8 cellular contexts compared by ENCODE assay signal in genomic region chr10:17229016-17229716, GRCh38. TPM values are rescaled to one million over a fixed set of nuclear protein-coding genes. Genes with fewer than 3 reads are reported as not detected.
DNase-seq lines count a peak whose midpoint lies in the region; ATAC-seq and TF ChIP-seq lines count a peak whose summit lies in the region.

No MANE protein-coding gene starts in this region.

- CTCF ChIA-PET in GM10248 (lab: Yijun Ruan, JAX): interaction anchor here (1.3 to 2.4 kb wide), 5 partner anchors 9 to 399 kb away, joined by 4 to 8 read pairs (median 6); partner anchors contain the start of gene TRDMT1

- intact Hi-C loops in cardiac septum (cut with DNase I): loop anchor here (1.0 to 5.0 kb wide), 2 partner anchors 28 to 222 kb away; partner anchors contain the start of gene TRDMT1
- intact Hi-C loops in vagina (cut with DNase I): loop anchor here (1.0 kb wide), 1 partner anchor 28 kb away; the partner anchor contains the start of gene TRDMT1

- peak overlapping the region; percentile 88 for H3K4me3 ChIP-seq in SK-N-MC
- H3K4me3 ChIP-seq in vagina: peak overlapping the region; percentile 80 to 95

- no peaks in the 10 kb centered on the region for H3K9me3 Mint-ChIP-seq in activated naive CD8-positive, alpha-beta T cell (ENCODE audit: low read depth)

- TF ChIP-seq POLR2A in vagina (IDR thresholded peaks at IDR 0.05): peak in 1 of 2 donors; percentile 87

- H3K27ac ChIP-seq in SK-N-MC: peak overlapping the region; percentile 70; the same call in 1 of the 2 replicates
- H3K27ac ChIP-seq in vagina: peak overlapping the region; percentile 99

- H3K4me3 Mint-ChIP-seq in activated naive CD8-positive, alpha-beta T cell: peak overlapping the region; percentile 96

- H3K9ac ChIP-seq in SK-N-MC (ENCODE audit: insufficient read length): peak overlapping the region; percentile 78

- H3K27me3 Mint-ChIP-seq in activated naive CD8-positive, alpha-beta T cell: no peaks in the 10 kb centered on the region

- TF ChIP-seq CTCF in GM10248 (IDR thresholded peaks at IDR 0.05; ENCODE audit: control extremely low read depth, extremely low read depth, low read depth, missing control alignments) (no peak), vagina (IDR thresholded peaks at IDR 0.05) (no peak)

- H3K9me3 ChIP-seq in SK-N-MC (ENCODE audit: low read depth, low read length) (no peaks in the 10 kb centered on the region), vagina (no peaks in the 10 kb centered on the region)

- H3K36me3 ChIP-seq in SK-N-MC (ENCODE audit: insufficient read depth, low read length) (peaks cover 32% of the 10 kb centered on the region), vagina (peaks cover 3 to 23% of the 10 kb centered on the region in 2 donors)

- DNase-seq in GM10248 (ENCODE audit: extremely low spot score) (peak; percentile 39), SK-N-MC (ENCODE audit: low read depth, low spot score) (no peak), cardiac septum (ENCODE audit: low spot score) (peak; percentile 95), putamen (ENCODE audit: low spot score) (peak; percentile 62), vagina (ENCODE audit: extremely low spot score in 2 of 2) (peak in 1 of 2 donors; percentile 93), DMS79 treated with DMSO at 0.1 percent for 48 hours (lab: John Stamatoyannopoulos, UW) (no peak)

- peak overlapping the region; percentile 92 for H3K27ac Mint-ChIP-seq in activated naive CD8-positive, alpha-beta T cell

- POLR2A ChIA-PET in GM10248 (lab: Yijun Ruan, JAX): interaction anchor here (0.6 kb wide), 1 partner anchor 412 kb away, joined by 4 read pairs; the partner anchor contains the start of gene RSU1

- H3K4me1 ChIP-seq in vagina: peaks cover 58% of the 10 kb centered on the region

- peaks cover 6% of the 10 kb centered on the region for H3K36me3 Mint-ChIP-seq in activated naive CD8-positive, alpha-beta T cell

- no peaks in the 10 kb centered on the region for H3K27me3 ChIP-seq in vagina

- H3K4me1 Mint-ChIP-seq in activated naive CD8-positive, alpha-beta T cell (ENCODE audit: low read depth): peaks cover 67% of the 10 kb centered on the region

- ATAC-seq in HG02798 (IDR thresholded peaks at IDR 0.05; ENCODE audit: poor library complexity, unreplicated experiment): peak; percentile 26

RNA-seq across cellular contexts. Expression of gene VIM, which starts 1.1 kb away (rescaled TPM):
- 368 TPM for total RNA-seq in cardiac septum
- total RNA-seq in vagina: 2,692 TPM

RNA-seq across cellular contexts. Expression of gene TRDMT1, which starts 27.7 kb away (rescaled TPM):
- 4.2 TPM for total RNA-seq in cardiac septum
- 6.1 TPM for total RNA-seq in vagina

Comparison
In these comparisons a context has a peak if more than half of its experiments do, and no peak if none do; other contexts are left out.
1. DNase-seq: peak in GM10248 (single experiment), cardiac septum (single experiment) and putamen (single experiment); none in SK-N-MC (single experiment) and DMS79 treated with DMSO at 0.1 percent for 48 hours (single experiment).